In the genomic region with DNA sequence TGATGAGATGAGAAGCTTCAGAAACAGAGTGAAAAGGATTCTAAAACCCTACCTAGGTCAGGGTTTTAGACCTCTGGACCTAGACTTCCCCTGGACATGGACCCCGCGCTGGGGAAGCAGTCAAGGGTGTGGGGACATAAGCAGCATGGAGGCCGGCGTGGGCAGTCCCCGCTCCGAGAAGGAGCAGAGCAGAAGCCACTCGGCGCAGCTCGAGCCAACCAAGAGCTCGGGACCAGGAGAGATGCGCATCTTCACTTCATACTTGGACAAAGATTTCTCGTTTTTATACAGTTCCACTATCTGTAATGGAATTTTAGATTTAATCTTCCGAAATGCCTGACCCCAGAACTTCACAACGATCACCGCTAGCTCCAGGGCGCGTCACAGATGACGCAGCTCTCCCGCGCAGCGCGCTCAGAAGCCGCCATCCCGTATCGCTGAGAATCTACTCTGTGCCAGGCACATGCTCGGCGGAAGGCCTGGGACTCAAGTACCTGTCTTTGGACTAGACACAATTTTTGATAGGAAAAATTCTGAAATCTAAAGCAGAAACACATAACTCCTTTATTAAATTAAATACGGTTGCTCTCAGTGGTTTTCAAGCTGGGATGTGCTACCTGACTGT, we compare ENCODE assay signal across 17 cellular contexts.
DNase-seq lines count a peak whose midpoint lies in the region; ATAC-seq and TF ChIP-seq lines count a peak whose summit lies in the region.
"Had no signal": no experiment of that assay in that cellular context is flagged by ENCODE, and none has a peak within 500 bp of the region (broad histone marks: within the 10 kb centered on the region; RNA-seq: fewer than 3 reads in every experiment).

No MANE protein-coding gene starts in this region.

- TF ChIP-seq CTCF in nephron progenitor cell (IDR thresholded peaks at IDR 0.05) (no peak), osteocyte (IDR thresholded peaks at IDR 0.05) (no peak)

- DNase-seq in cardiac septum (ENCODE audit: low spot score) (peak; percentile 63), left cardiac atrium (no peak), nephron progenitor cell (no peak), osteocyte (ENCODE audit: extremely low spot score, unreplicated experiment) (peak; percentile 75), NCI-H2029 treated with DMSO at 0.1 percent for 48 hours (lab: John Stamatoyannopoulos, UW) (no peak), dermis blood vessel endothelial cell (no peak), cerebellar nuclear complex (lab: John Stamatoyannopoulos, UW) (no peak)
- DNase-seq in stimulated activated CD8-positive, alpha-beta memory T cell treated with anti-CD3 and anti-CD28 coated beads, Interleukin-4, amount 100 ng/mL, for 48 hours = no peak
- DNase-seq: Caco-2; CD4-positive, CD25-positive, alpha-beta regulatory T cell; CD8-positive, alpha-beta T cell; DMS153; DND-41; GM23248; H7 had no signal

- H3K4me1 Mint-ChIP-seq in nephron progenitor cell (peaks cover 36% of the 10 kb centered on the region), osteocyte (ENCODE audit: unreplicated experiment) (no peaks in the 10 kb centered on the region)
- H3K4me1 Mint-ChIP-seq: B cell; CD4-positive, CD25-positive, alpha-beta regulatory T cell had no signal

- H3K9me3 Mint-ChIP-seq in nephron progenitor cell (no peaks in the 10 kb centered on the region), osteocyte (ENCODE audit: unreplicated experiment) (no peaks in the 10 kb centered on the region)
- H3K9me3 Mint-ChIP-seq: CD4-positive, CD25-positive, alpha-beta regulatory T cell; CD8-positive, alpha-beta T cell had no signal

- H3K27ac Mint-ChIP-seq in nephron progenitor cell (peak overlapping the region; percentile 68), osteocyte (ENCODE audit: unreplicated experiment) (no peak overlapping the region)
- H3K27ac Mint-ChIP-seq: B cell; CD8-positive, alpha-beta T cell had no signal

- ATAC-seq in left cardiac atrium = no peak
- ATAC-seq: CD8-positive, alpha-beta T cell; HCT116 had no signal

- H3K4me3 Mint-ChIP-seq in nephron progenitor cell = no peak overlapping the region
- H3K4me3 Mint-ChIP-seq in osteocyte (ENCODE audit: unreplicated experiment) = no peak overlapping the region
- H3K4me3 Mint-ChIP-seq: B cell; CD4-positive, CD25-positive, alpha-beta regulatory T cell; CD8-positive, alpha-beta T cell had no signal

- H3K36me3 Mint-ChIP-seq in nephron progenitor cell (ENCODE audit: low read depth) (peaks cover 36% of the 10 kb centered on the region), osteocyte (ENCODE audit: unreplicated experiment) (peaks cover 4% of the 10 kb centered on the region)

- H3K27me3 Mint-ChIP-seq in nephron progenitor cell (ENCODE audit: low read depth, poor library complexity) = no peaks in the 10 kb centered on the region
- H3K27me3 Mint-ChIP-seq in osteocyte (ENCODE audit: unreplicated experiment) = no peaks in the 10 kb centered on the region
- H3K27me3 Mint-ChIP-seq: B cell; CD4-positive, CD25-positive, alpha-beta regulatory T cell had no signal

- intact Hi-C loops in cardiac septum (cut with DNase I) = no loop called here
- intact Hi-C loops in left cardiac atrium (cut with DNase I) = no loop called here

Comparison
In these comparisons a context has a peak if more than half of its experiments do, and no peak if none do; other contexts are left out.
1. DNase-seq: peak in cardiac septum (single experiment) and osteocyte (single experiment); none in left cardiac atrium (single experiment), nephron progenitor cell (single experiment), NCI-H2029 treated with DMSO at 0.1 percent for 48 hours (single experiment), stimulated activated CD8-positive, alpha-beta memory T cell treated with anti-CD3 and anti-CD28 coated beads, Interleukin-4, amount 100 ng/mL, for 48 hours (single experiment), dermis blood vessel endothelial cell (single experiment) and cerebellar nuclear complex (0 of 2).